18 cellular contexts compared by ENCODE assay signal in the genomic region with DNA sequence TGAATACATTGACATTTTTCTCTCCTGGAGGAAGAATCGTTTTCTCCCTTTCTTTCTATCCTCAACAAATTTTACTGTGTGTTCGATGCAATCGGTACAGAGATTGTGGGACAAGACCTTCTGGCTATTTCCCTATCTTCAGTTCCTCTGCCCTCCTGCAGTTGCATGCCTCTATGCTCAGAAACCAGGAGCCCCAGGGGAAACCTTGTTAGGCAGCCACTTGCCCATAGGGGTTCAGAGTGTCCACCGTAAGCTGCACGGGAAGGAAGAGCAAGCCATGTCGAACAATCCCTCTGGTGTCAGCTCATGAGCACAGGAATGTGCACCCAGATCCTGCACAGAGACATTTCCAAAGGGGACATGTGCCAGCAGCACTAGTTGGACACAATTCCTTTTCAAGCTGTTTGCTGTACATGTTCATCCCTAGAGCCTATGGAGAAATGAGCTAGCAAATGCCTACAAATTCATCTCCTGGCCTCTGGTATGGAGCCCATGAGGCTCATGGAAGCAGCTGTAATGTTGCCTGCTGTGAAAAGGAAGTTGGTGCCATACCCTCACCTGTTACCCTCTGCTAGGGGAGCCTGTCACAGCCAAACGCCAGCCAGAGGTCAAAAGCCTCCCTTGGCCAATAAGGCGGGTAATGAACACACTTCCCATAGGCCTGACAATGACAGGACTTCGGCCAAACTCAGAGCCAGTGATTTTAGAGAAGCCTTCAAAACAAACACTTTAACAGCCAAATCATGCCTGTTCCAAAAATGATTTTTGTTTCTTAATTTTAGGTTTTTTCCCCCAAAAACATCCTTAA.
"Had no signal": no experiment of that assay in that cellular context is flagged by ENCODE, and none has a peak within 500 bp of the region (broad histone marks: within the 10 kb centered on the region; RNA-seq: fewer than 3 reads in every experiment).

No MANE protein-coding gene starts in this region.

- H3K36me3 ChIP-seq: cardiac muscle cell, gastrocnemius medialis, sigmoid colon, transverse colon had no signal

- H3K9me3 ChIP-seq: gastrocnemius medialis, mucosa of descending colon, sigmoid colon, transverse colon had no signal

- DNase-seq: activated naive CD4-positive, alpha-beta T cell; activated naive CD8-positive, alpha-beta T cell treated with anti-CD3 and anti-CD28 coated beads, Interleukin-2, amount 10 ng/mL, durations not matched to agents 7 days and 5 days; activated T-cell treated with anti-CD3 and anti-CD28 coated beads, Interleukin-2, amount 50 U/mL, for 1 hour; amygdala; dermis blood vessel endothelial cell; effector CD8-positive, alpha-beta T cell; erythroblast; gastrocnemius medialis; occipital lobe; sigmoid colon; stimulated activated CD4-positive, alpha-beta T cell treated with anti-CD3 and anti-CD28 coated beads, Interleukin-2, amount 100 ng/mL, for 48 hours; stimulated activated CD8-positive, alpha-beta memory T cell treated with anti-CD3 and anti-CD28 coated beads, Interleukin-4, amount 100 ng/mL, for 48 hours; stimulated activated naive B cell treated with anti-CD40 and anti-IgM and Interleukin-4, amounts not matched to agents 10 μg/mL and 1 μg/mL and 100 μg/mL, for 72 hours; T-cell; transverse colon had no signal

- H3K4me1 ChIP-seq: gastrocnemius medialis, sigmoid colon, transverse colon had no signal

- ATAC-seq: mucosa of descending colon; stimulated activated naive B cell treated with anti-CD40 and anti-IgM and Interleukin-4, amounts not matched to agents 10 μg/mL and 1 μg/mL and 100 μg/mL, for 72 hours; T-cell had no signal

- H3K4me2 ChIP-seq: smooth muscle cell had no signal

- H3K27ac ChIP-seq: cardiac muscle cell, gastrocnemius medialis, sigmoid colon, transverse colon had no signal

- H3K27me3 ChIP-seq: cardiac muscle cell, gastrocnemius medialis, sigmoid colon had no signal

- H3K4me3 ChIP-seq: cardiac muscle cell, gastrocnemius medialis, mucosa of descending colon, sigmoid colon, smooth muscle cell, transverse colon had no signal
